In genomic region chr4:119080721-119081541, GRCh38 we compare ENCODE assay signal across 18 cellular contexts. TPM values are rescaled to one million over a fixed set of nuclear protein-coding genes. Genes with fewer than 3 reads are reported as not detected.
DNase-seq lines count a peak whose midpoint lies in the region; ATAC-seq, FAIRE-seq and TF ChIP-seq lines count a peak whose summit lies in the region.
"Had no signal": no experiment of that assay in that cellular context is flagged by ENCODE, and none has a peak within 500 bp of the region (broad histone marks: within the 10 kb centered on the region; RNA-seq: fewer than 3 reads in every experiment).

No MANE protein-coding gene starts in this region.

- H3K36me3 ChIP-seq in HAP-1 (replicated peaks): no peaks in the 10 kb centered on the region
- H3K36me3 ChIP-seq in bronchial epithelial cell (ENCODE audit: control insufficient read depth, insufficient read depth, low read length): no peaks in the 10 kb centered on the region
- no peaks in the 10 kb centered on the region for H3K36me3 ChIP-seq in effector memory CD4-positive, alpha-beta T cell (ENCODE audit: control insufficient read depth, insufficient read depth, low read length)
- H3K36me3 ChIP-seq: ovary, SJSA1 had no signal

- no peak for FAIRE-seq in bronchial epithelial cell (lab: Jason Lieb, UNC)

- no peak overlapping the region for H3K4me3 ChIP-seq in HAP-1
- H3K4me3 ChIP-seq in bronchial epithelial cell (ENCODE audit: low read depth, low read length): no peak overlapping the region
- no peak overlapping the region for H3K4me3 ChIP-seq in effector memory CD4-positive, alpha-beta T cell (ENCODE audit: insufficient read depth, low read depth, low read length, poor library complexity, severe bottlenecking)
- H3K4me3 ChIP-seq: ovary, SJSA1 had no signal

- no peak overlapping the region for H3K27ac Mint-ChIP-seq in chondrocyte (ENCODE audit: unreplicated experiment)
- H3K27ac Mint-ChIP-seq: activated naive CD4-positive, alpha-beta T cell treated with anti-CD3 and anti-CD28 coated beads, Interleukin-2, amount 50 U/mL, for 72 hours; CD8-positive, alpha-beta memory T cell; effector memory CD8-positive, alpha-beta T cell; stimulated activated naive CD8-positive, alpha-beta T cell treated with anti-CD3 and anti-CD28 coated beads, Interleukin-15, amount 100 ng/mL, for 72 hours had no signal

- peaks cover 7% of the 10 kb centered on the region for H3K9me3 Mint-ChIP-seq in chondrocyte (ENCODE audit: low read depth)
- H3K9me3 Mint-ChIP-seq: activated naive CD4-positive, alpha-beta T cell treated with anti-CD3 and anti-CD28 coated beads, Interleukin-2, amount 50 U/mL, for 72 hours; effector memory CD8-positive, alpha-beta T cell; stimulated activated naive CD8-positive, alpha-beta T cell treated with anti-CD3 and anti-CD28 coated beads, Interleukin-15, amount 100 ng/mL, for 72 hours had no signal

- no peaks in the 10 kb centered on the region for H3K4me1 Mint-ChIP-seq in chondrocyte (ENCODE audit: low read depth)
- H3K4me1 Mint-ChIP-seq: CD8-positive, alpha-beta memory T cell; stimulated activated naive CD8-positive, alpha-beta T cell treated with anti-CD3 and anti-CD28 coated beads, Interleukin-15, amount 100 ng/mL, for 72 hours had no signal

- DNase-seq in HAP-1 (ENCODE audit: low spot score in 2 of 2) (peak; percentile 84 to 99), bronchial epithelial cell (ENCODE audit: low read depth) (peak; percentile 71), left kidney (ENCODE audit: low read depth, low spot score) (peak; percentile 17), HCEC 1CT (no peak), chondrocyte (ENCODE audit: low spot score) (no peak)
- no peak for DNase-seq in effector memory CD4-positive, alpha-beta T cell
- DNase-seq: activated CD4-positive, alpha-beta T cell treated with anti-CD3 and anti-CD28 coated beads, Interleukin-2, amount 50 U/mL, for 1 hour; activated T-cell treated with anti-CD3 and anti-CD28 coated beads, Interleukin-2, amount 50 U/mL, for 1 hour; CD8-positive, alpha-beta memory T cell; effector memory CD8-positive, alpha-beta T cell; NCI-H1436 treated with DMSO at 0.1 percent for 48 hours; NCI-H345; ovary; stimulated activated naive CD8-positive, alpha-beta T cell treated with anti-CD3 and anti-CD28 coated beads, Interleukin-15, amount 100 ng/mL, for 72 hours had no signal

- TF ChIP-seq CTCF in 22Rv1 (IDR thresholded peaks at IDR 0.05) (no peak), bronchial epithelial cell (IDR thresholded peaks at IDR 0.05; ENCODE audit: insufficient read depth, low read length, severe bottlenecking) (no peak), chondrocyte (IDR thresholded peaks at IDR 0.05) (no peak)

- H3K9me3 ChIP-seq in HAP-1: no peaks in the 10 kb centered on the region
- no peaks in the 10 kb centered on the region for H3K9me3 ChIP-seq in effector memory CD4-positive, alpha-beta T cell (ENCODE audit: control insufficient read depth, low read length)
- H3K9me3 ChIP-seq: ovary, SJSA1 had no signal

- H3K27ac ChIP-seq in 22Rv1: peak overlapping the region; percentile 33
- H3K27ac ChIP-seq in effector memory CD4-positive, alpha-beta T cell (ENCODE audit: insufficient read depth, low read length, poor library complexity, severe bottlenecking): no peak overlapping the region
- H3K27ac ChIP-seq: ovary, SJSA1 had no signal

- no peaks in the 10 kb centered on the region for H3K36me3 Mint-ChIP-seq in chondrocyte (ENCODE audit: low read depth)
- H3K36me3 Mint-ChIP-seq: activated naive CD4-positive, alpha-beta T cell treated with anti-CD3 and anti-CD28 coated beads, Interleukin-2, amount 50 U/mL, for 72 hours; CD8-positive, alpha-beta memory T cell had no signal

- peaks cover 21% of the 10 kb centered on the region for H3K4me1 ChIP-seq in HAP-1
- no peaks in the 10 kb centered on the region for H3K4me1 ChIP-seq in effector memory CD4-positive, alpha-beta T cell (ENCODE audit: control insufficient read depth, insufficient read depth, low read length, poor library complexity, severe bottlenecking)

- no peaks in the 10 kb centered on the region for H3K27me3 Mint-ChIP-seq in chondrocyte (ENCODE audit: low read depth)
- H3K27me3 Mint-ChIP-seq: stimulated activated naive CD8-positive, alpha-beta T cell treated with anti-CD3 and anti-CD28 coated beads, Interleukin-15, amount 100 ng/mL, for 72 hours had no signal

- no peaks in the 10 kb centered on the region for H3K27me3 ChIP-seq in HAP-1 (ENCODE audit: low read depth)
- H3K27me3 ChIP-seq in bronchial epithelial cell (ENCODE audit: control insufficient read depth, insufficient read depth, low read length): no peaks in the 10 kb centered on the region
- H3K27me3 ChIP-seq in effector memory CD4-positive, alpha-beta T cell (replicated peaks; ENCODE audit: control insufficient read depth, insufficient read depth, low read length, poor library complexity, severe bottlenecking): no peaks in the 10 kb centered on the region
- H3K27me3 ChIP-seq: ovary, SJSA1 had no signal

- no peak for ATAC-seq in HG02981 (IDR thresholded peaks at IDR 0.05; ENCODE audit: unreplicated experiment)
- ATAC-seq: activated naive CD4-positive, alpha-beta T cell treated with anti-CD3 and anti-CD28 coated beads, Interleukin-2, amount 50 U/mL, for 72 hours; effector memory CD8-positive, alpha-beta T cell; stimulated activated naive CD8-positive, alpha-beta T cell treated with anti-CD3 and anti-CD28 coated beads, Interleukin-15, amount 100 ng/mL, for 72 hours had no signal

- H3K4me3 Mint-ChIP-seq in chondrocyte (ENCODE audit: unreplicated experiment): no peak overlapping the region
- H3K4me3 Mint-ChIP-seq: CD8-positive, alpha-beta memory T cell; effector memory CD8-positive, alpha-beta T cell; stimulated activated naive CD8-positive, alpha-beta T cell treated with anti-CD3 and anti-CD28 coated beads, Interleukin-15, amount 100 ng/mL, for 72 hours had no signal

- in situ Hi-C loops in HAP-1 (cut with MboI; ENCODE audit: low sequenced_read_pairs): no loop called here

RNA-seq across cellular contexts. Expression of gene MYOZ2, which starts 54.7 kb away (rescaled TPM):
- total RNA-seq in bronchial epithelial cell: not detected in 2 replicates
- total RNA-seq in chondrocyte: 0.13 to 0.35 TPM in 2 of 3 replicates, not detected in the other
- total RNA-seq: activated naive CD4-positive, alpha-beta T cell treated with anti-CD3 and anti-CD28 coated beads, Interleukin-2, amount 50 U/mL, for 72 hours; CD8-positive, alpha-beta memory T cell; SJSA1 had no signal

Comparison
In these comparisons a context has a peak if more than half of its experiments do, and no peak if none do; other contexts are left out.
1. DNase-seq: peak in HAP-1 (2 of 2), bronchial epithelial cell (single experiment) and left kidney (single experiment); none in HCEC 1CT (single experiment), effector memory CD4-positive, alpha-beta T cell (0 of 3) and chondrocyte (single experiment).